8 cellular contexts compared by ENCODE assay signal in the genomic region with DNA sequence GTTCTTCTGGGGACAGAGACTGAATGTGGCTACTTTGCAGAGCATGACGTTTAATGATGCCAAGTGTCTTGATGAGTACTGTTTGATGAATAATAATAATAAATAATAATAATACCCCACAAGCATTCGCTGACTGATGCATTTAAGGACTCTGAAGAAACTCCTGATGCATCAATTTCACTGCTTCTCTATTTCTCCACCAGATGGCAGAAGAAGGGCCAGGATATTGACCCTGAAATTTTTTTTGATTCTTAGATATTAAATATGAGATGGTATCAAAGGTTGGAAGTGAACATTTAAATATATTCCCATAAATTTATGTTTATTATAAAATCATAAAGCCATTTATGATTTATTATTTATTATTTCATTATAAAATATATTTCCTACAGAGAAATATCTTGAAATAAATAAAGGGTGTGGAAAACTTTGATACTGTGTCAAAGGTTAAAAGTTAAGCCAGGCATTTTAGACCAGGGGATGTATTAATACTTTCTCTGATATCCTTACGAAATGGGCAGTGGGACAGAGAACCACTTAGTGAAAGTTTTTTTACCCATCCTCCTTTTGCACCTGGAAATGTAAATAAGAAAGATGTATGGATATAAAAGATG.
A peak's percentile ranks its signal among the peaks of the same experiment; 100 is the strongest.
DNase-seq lines count a peak whose midpoint lies in the region; ATAC-seq and TF ChIP-seq lines count a peak whose summit lies in the region.

No MANE protein-coding gene starts in this region.

- DNase-seq in NCI-H510A treated with DMSO at 0.1 percent for 48 hours (lab: John Stamatoyannopoulos, UW) (peak; percentile 6), NCI-H510A (lab: John Stamatoyannopoulos, UW) (no peak), NCI-H2196 (lab: John Stamatoyannopoulos, UW; ENCODE audit: unreplicated experiment) (peak; percentile 7), choroid plexus epithelial cell (ENCODE audit: low read depth) (peak; percentile 66), naive B cell (peak; percentile 28), NCI-H524 treated with DMSO at 0.1 percent for 48 hours (lab: John Stamatoyannopoulos, UW) (no peak)
- no peak for DNase-seq in stimulated activated CD4-positive, alpha-beta T cell treated with anti-CD3 and anti-CD28 coated beads, Interleukin-1b, Interleukin-23, amount 100 ng/mL, for 48 hours
- no peak for DNase-seq in stimulated activated naive B cell treated with anti-CD40 and anti-IgM and Interleukin-4, amounts not matched to agents 10 μg/mL and 1 μg/mL and 100 μg/mL, for 72 hours

- no peaks in the 10 kb centered on the region for H3K36me3 Mint-ChIP-seq in naive B cell
- no peaks in the 10 kb centered on the region for H3K36me3 Mint-ChIP-seq in stimulated activated naive B cell treated with anti-CD40 and anti-IgM and Interleukin-4, amounts not matched to agents 10 μg/mL and 1 μg/mL and 100 μg/mL, for 72 hours

- H3K27ac Mint-ChIP-seq in naive B cell = no peak overlapping the region
- no peak overlapping the region for H3K27ac Mint-ChIP-seq in stimulated activated naive B cell treated with anti-CD40 and anti-IgM and Interleukin-4, amounts not matched to agents 10 μg/mL and 1 μg/mL and 100 μg/mL, for 72 hours

- H3K4me3 Mint-ChIP-seq in naive B cell = no peak overlapping the region
- H3K4me3 Mint-ChIP-seq in stimulated activated naive B cell treated with anti-CD40 and anti-IgM and Interleukin-4, amounts not matched to agents 10 μg/mL and 1 μg/mL and 100 μg/mL, for 72 hours = no peak overlapping the region

- no peaks in the 10 kb centered on the region for H3K9me3 Mint-ChIP-seq in naive B cell
- no peaks in the 10 kb centered on the region for H3K9me3 Mint-ChIP-seq in stimulated activated naive B cell treated with anti-CD40 and anti-IgM and Interleukin-4, amounts not matched to agents 10 μg/mL and 1 μg/mL and 100 μg/mL, for 72 hours

- peaks cover 17 to 43% (median 22%) of the 10 kb centered on the region in 3 donors for H3K27me3 Mint-ChIP-seq in naive B cell
- H3K27me3 Mint-ChIP-seq in stimulated activated naive B cell treated with anti-CD40 and anti-IgM and Interleukin-4, amounts not matched to agents 10 μg/mL and 1 μg/mL and 100 μg/mL, for 72 hours = peaks cover 25 to 30% of the 10 kb centered on the region in 2 donors

- no peak for ATAC-seq in naive B cell (ENCODE audit: low read depth in 2 of 2)
- ATAC-seq in stimulated activated naive B cell treated with anti-CD40 and anti-IgM and Interleukin-4, amounts not matched to agents 10 μg/mL and 1 μg/mL and 100 μg/mL, for 72 hours (replicated peaks) = no peak

- peak; percentile 76 for TF ChIP-seq CTCF in choroid plexus epithelial cell (conservative IDR thresholded peaks at IDR 0.05; ENCODE audit: low read depth, low read length)

- H3K4me1 Mint-ChIP-seq in naive B cell = no peaks in the 10 kb centered on the region
- H3K4me1 Mint-ChIP-seq in stimulated activated naive B cell treated with anti-CD40 and anti-IgM and Interleukin-4, amounts not matched to agents 10 μg/mL and 1 μg/mL and 100 μg/mL, for 72 hours = peaks cover 4% of the 10 kb centered on the region in 2 donors

- H3K4me3 ChIP-seq in choroid plexus epithelial cell (ENCODE audit: low read depth, low read length) = no peak overlapping the region

Comparison
In these comparisons a context has a peak if more than half of its experiments do, and no peak if none do; other contexts are left out.
1. DNase-seq: peak in NCI-H510A treated with DMSO at 0.1 percent for 48 hours (single experiment), NCI-H2196 (single experiment), choroid plexus epithelial cell (single experiment) and naive B cell (single experiment); none in NCI-H510A (single experiment), stimulated activated CD4-positive, alpha-beta T cell treated with anti-CD3 and anti-CD28 coated beads, Interleukin-1b, Interleukin-23, amount 100 ng/mL, for 48 hours (single experiment), NCI-H524 treated with DMSO at 0.1 percent for 48 hours (single experiment) and stimulated activated naive B cell treated with anti-CD40 and anti-IgM and Interleukin-4, amounts not matched to agents 10 μg/mL and 1 μg/mL and 100 μg/mL, for 72 hours (single experiment).